1 cellular context compared by ENCODE assay signal in genomic region chr7:68684246-68684850, GRCh38.
TF ChIP-seq lines count a peak whose summit lies in the region.

No MANE protein-coding gene starts in this region.

TF ChIP-seq in SK-N-SH, 30 proteins besides CTCF, POLR2A, EP300 and RAD21 (continued from another document):
- peak; percentile 47; the same call in 1 of the 2 replicates for TF ChIP-seq ZBTB33 (IDR thresholded peaks at IDR 0.05; ENCODE audit: borderline replicate concordance, low read depth)
- TF ChIP-seq PBX3 (IDR thresholded peaks at IDR 0.05) = peak; percentile 96
TF ChIP-seq in SK-N-SH: peak in this region for 9.
